27 cellular contexts compared by ENCODE assay signal in genomic region chr2:26189123-26189522, GRCh38. TPM values are rescaled to one million over a fixed set of nuclear protein-coding genes. Genes with fewer than 3 reads are reported as not detected.
DNase-seq lines count a peak whose midpoint lies in the region; ATAC-seq and TF ChIP-seq lines count a peak whose summit lies in the region.
"Had no signal": no experiment of that assay in that cellular context is flagged by ENCODE, and none has a peak within 500 bp of the region (broad histone marks: within the 10 kb centered on the region; RNA-seq: fewer than 3 reads in every experiment).

No MANE protein-coding gene starts in this region.

- no peak for DNase-seq in activated T-cell treated with anti-CD3 and anti-CD28 coated beads, Interleukin-2, amount 50 U/mL, for 24 hours
- no peak for DNase-seq in activated T-cell treated with anti-CD3 and anti-CD28 coated beads, Interleukin-2, amount 50 U/mL, for 1 hour
- DNase-seq in CD8-positive, alpha-beta T cell, result no peak
- no peak for DNase-seq in naive thymus-derived CD8-positive, alpha-beta T cell
- no peak for DNase-seq in substantia nigra (lab: John Stamatoyannopoulos, UW)
- no peak for DNase-seq in effector CD8-positive, alpha-beta T cell (lab: John Stamatoyannopoulos, UW)
- DNase-seq in CD1c-positive myeloid dendritic cell (ENCODE audit: extremely low spot score), result no peak
- DNase-seq: activated CD4-positive, alpha-beta T cell treated with anti-CD3 and anti-CD28 coated beads for 1 hour; activated CD8-positive, alpha-beta T cell treated with anti-CD3 and anti-CD28 coated beads for 36 hours; brain microvascular endothelial cell; KG1; kidney glomerular epithelial cell; lower lobe of right lung; MM.1S; mucosa of descending colon; NCI-H2029; NCI-H2227 treated with DMSO at 0.1 percent for 48 hours; NCI-H526 treated with DMSO at 0.1 percent for 48 hours; NK-92 treated with Interleukin-12 subunit alpha and Interleukin-12 subunit beta, amount 100 ng/mL, for 24 hours; ovary; stimulated activated naive CD4-positive, alpha-beta T cell treated with Interleukin-2 at 50 U/mL for 16 hours; T-helper 17 cell; testis had no signal

- no peak overlapping the region for H3K27ac ChIP-seq in CD8-positive, alpha-beta T cell (ENCODE audit: low read depth, low read length)
- no peak overlapping the region for H3K27ac ChIP-seq in substantia nigra (ENCODE audit: low read depth, low read length, poor library complexity, severe bottlenecking)
- H3K27ac ChIP-seq: brain microvascular endothelial cell, lower lobe of right lung, ovary, testis had no signal

- H3K27ac Mint-ChIP-seq in activated T-cell treated with anti-CD3 and anti-CD28 coated beads, Interleukin-2, amount 50 U/mL, for 24 hours, result peak overlapping the region; percentile 5
- peak overlapping the region; percentile 50 for H3K27ac Mint-ChIP-seq in CD8-positive, alpha-beta T cell
- peak overlapping the region in 3 of 5 experiments; percentile 47 to 86 (median 81) for H3K27ac Mint-ChIP-seq in brain
- peak overlapping the region in 7 of 10 donors; percentile 5 to 83 (median 60) for H3K27ac Mint-ChIP-seq in naive thymus-derived CD8-positive, alpha-beta T cell
- H3K27ac Mint-ChIP-seq: activated CD8-positive, alpha-beta T cell treated with anti-CD3 and anti-CD28 coated beads for 36 hours; T-helper 17 cell had no signal

- POLR2A ChIA-PET in CD8-positive, alpha-beta T cell (lab: Charles Lee), result interaction anchor here (0.7 kb wide), 1 partner anchor 156 kb away, joined by 3 read pairs; no protein-coding TSS in a partner anchor
- POLR2A ChIA-PET in naive thymus-derived CD8-positive, alpha-beta T cell (lab: Charles Lee), result no interaction called here

- no peaks in the 10 kb centered on the region for H3K9me3 Mint-ChIP-seq in activated T-cell treated with anti-CD3 and anti-CD28 coated beads, Interleukin-2, amount 50 U/mL, for 24 hours
- no peaks in the 10 kb centered on the region for H3K9me3 Mint-ChIP-seq in CD8-positive, alpha-beta T cell
- no peaks in the 10 kb centered on the region for H3K9me3 Mint-ChIP-seq in brain
- H3K9me3 Mint-ChIP-seq in naive thymus-derived CD8-positive, alpha-beta T cell, result no peaks in the 10 kb centered on the region
- H3K9me3 Mint-ChIP-seq: activated CD8-positive, alpha-beta T cell treated with anti-CD3 and anti-CD28 coated beads for 36 hours had no signal

- H3K27me3 Mint-ChIP-seq in activated T-cell treated with anti-CD3 and anti-CD28 coated beads, Interleukin-2, amount 50 U/mL, for 24 hours, result no peaks in the 10 kb centered on the region
- H3K27me3 Mint-ChIP-seq in CD8-positive, alpha-beta T cell (ENCODE audit: low read depth), result no peaks in the 10 kb centered on the region
- no peaks in the 10 kb centered on the region for H3K27me3 Mint-ChIP-seq in brain
- H3K27me3 Mint-ChIP-seq in naive thymus-derived CD8-positive, alpha-beta T cell, result peaks cover 0 to 2% (median 0%) of the 10 kb centered on the region in 5 donors
- H3K27me3 Mint-ChIP-seq: activated CD8-positive, alpha-beta T cell treated with anti-CD3 and anti-CD28 coated beads for 36 hours; T-helper 17 cell had no signal

- H3K9me3 ChIP-seq in CD8-positive, alpha-beta T cell (ENCODE audit: low read length), result no peaks in the 10 kb centered on the region
- H3K9me3 ChIP-seq: gastroesophageal sphincter, lower lobe of right lung, mucosa of descending colon, ovary, testis had no signal

- H3K36me3 Mint-ChIP-seq in activated T-cell treated with anti-CD3 and anti-CD28 coated beads, Interleukin-2, amount 50 U/mL, for 24 hours (ENCODE audit: low read depth), result peaks cover 51% of the 10 kb centered on the region
- H3K36me3 Mint-ChIP-seq in CD8-positive, alpha-beta T cell, result peaks cover 35% of the 10 kb centered on the region
- H3K36me3 Mint-ChIP-seq in brain, result peaks cover 50% of the 10 kb centered on the region
- peaks cover 0 to 38% (median 0%) of the 10 kb centered on the region in 3 donors for H3K36me3 Mint-ChIP-seq in naive thymus-derived CD8-positive, alpha-beta T cell

- H3K4me3 ChIP-seq in CD8-positive, alpha-beta T cell (ENCODE audit: low read depth, low read length), result no peak overlapping the region
- H3K4me3 ChIP-seq: gastroesophageal sphincter, lower lobe of right lung, mucosa of descending colon, ovary, smooth muscle cell, testis had no signal

- no peak overlapping the region for H3K4me3 Mint-ChIP-seq in activated T-cell treated with anti-CD3 and anti-CD28 coated beads, Interleukin-2, amount 50 U/mL, for 24 hours
- H3K4me3 Mint-ChIP-seq in CD8-positive, alpha-beta T cell, result no peak overlapping the region
- H3K4me3 Mint-ChIP-seq in brain, result no peak overlapping the region
- H3K4me3 Mint-ChIP-seq in naive thymus-derived CD8-positive, alpha-beta T cell, result peak overlapping the region in 1 of 10 donors; percentile 15
- H3K4me3 Mint-ChIP-seq: activated CD8-positive, alpha-beta T cell treated with anti-CD3 and anti-CD28 coated beads for 36 hours; T-helper 17 cell had no signal

- H3K4me1 Mint-ChIP-seq in activated T-cell treated with anti-CD3 and anti-CD28 coated beads, Interleukin-2, amount 50 U/mL, for 24 hours (ENCODE audit: low read depth), result peaks cover 24% of the 10 kb centered on the region
- peaks cover 19% of the 10 kb centered on the region for H3K4me1 Mint-ChIP-seq in CD8-positive, alpha-beta T cell (ENCODE audit: low read depth)
- no peaks in the 10 kb centered on the region for H3K4me1 Mint-ChIP-seq in brain
- H3K4me1 Mint-ChIP-seq in naive thymus-derived CD8-positive, alpha-beta T cell, result peaks cover 6 to 20% (median 11%) of the 10 kb centered on the region in 4 donors

- peaks cover 9% of the 10 kb centered on the region for H3K36me3 ChIP-seq in CD8-positive, alpha-beta T cell (ENCODE audit: insufficient read depth, low read length)
- H3K36me3 ChIP-seq: ovary had no signal

- TF ChIP-seq CTCF in CD8-positive, alpha-beta T cell (IDR thresholded peaks at IDR 0.05), result no peak
- no peak for TF ChIP-seq CTCF in brain (conservative IDR thresholded peaks at IDR 0.05)

- H3K4me1 ChIP-seq in CD8-positive, alpha-beta T cell (ENCODE audit: insufficient read depth, low read length), result peaks cover 9% of the 10 kb centered on the region
- H3K4me1 ChIP-seq: lower lobe of right lung, testis had no signal

- no peak for ATAC-seq in CD8-positive, alpha-beta T cell
- ATAC-seq in naive thymus-derived CD8-positive, alpha-beta T cell, result no peak
- ATAC-seq: activated CD8-positive, alpha-beta T cell treated with anti-CD3 and anti-CD28 coated beads for 36 hours; gastroesophageal sphincter; lower lobe of right lung; mucosa of descending colon; T-helper 17 cell had no signal

- intact Hi-C loops in CD8-positive, alpha-beta T cell (cut with DNase I, micrococcal nuclease), result loop anchor here (5.0 to 10.0 kb wide), 2 partner anchors 514 to 517 kb away; partner anchors contain the start of gene DTNB (in 2 of the 2)

- CTCF ChIA-PET in CD8-positive, alpha-beta T cell (lab: Charles Lee), result interaction anchor here (0.9 to 1.2 kb wide), 3 partner anchors 8 to 198 kb away, joined by 3 to 4 read pairs (median 4); no protein-coding TSS in a partner anchor

- no peaks in the 10 kb centered on the region for H3K27me3 ChIP-seq in CD8-positive, alpha-beta T cell (ENCODE audit: insufficient read depth, low read length)
- H3K27me3 ChIP-seq: brain microvascular endothelial cell, gastroesophageal sphincter, ovary, testis had no signal

RNA-seq across cellular contexts. Expression of gene GAREM2, which starts 16.2 kb away (rescaled TPM):
- total RNA-seq in CD8-positive, alpha-beta T cell, result 1 to 10 TPM; 2.5 to 4.8 TPM
- polyA plus RNA-seq in brain (ENCODE audit: insufficient read depth, low read depth, low replicate concordance), result 14.9 TPM
- total RNA-seq in naive thymus-derived CD8-positive, alpha-beta T cell, result 1 to 10 TPM; 4.3 to 5.9 TPM
- polyA plus RNA-seq in naive thymus-derived CD8-positive, alpha-beta T cell, result 1 to 10 TPM in 2 of 3 donors, under 1 TPM in 1; 0.74 to 2.6 (median 1.5) TPM
- total RNA-seq: H4 had no signal

RNA-seq across cellular contexts. Expression of gene HADHA, which starts 55.3 kb away (rescaled TPM):
- 10 to 100 TPM; 66.8 to 69.4 TPM for total RNA-seq in CD8-positive, alpha-beta T cell
- 146 TPM for polyA plus RNA-seq in brain (ENCODE audit: insufficient read depth, low read depth, low replicate concordance)
- total RNA-seq in naive thymus-derived CD8-positive, alpha-beta T cell, result 10 to 100 TPM; 98.9 to 99.7 TPM
- polyA plus RNA-seq in naive thymus-derived CD8-positive, alpha-beta T cell, result 100 to 1,000 TPM; 107 to 147 (median 118) TPM

RNA-seq across cellular contexts. Expression of gene HADHB, which starts 55.6 kb away (rescaled TPM):
- total RNA-seq in CD8-positive, alpha-beta T cell, result 10 to 100 TPM; 26.0 to 26.1 TPM
- 123 TPM for polyA plus RNA-seq in brain (ENCODE audit: insufficient read depth, low read depth, low replicate concordance)
- total RNA-seq in naive thymus-derived CD8-positive, alpha-beta T cell, result 10 to 100 TPM; 58.0 to 58.9 TPM
- polyA plus RNA-seq in naive thymus-derived CD8-positive, alpha-beta T cell, result 10 to 100 TPM; 80.2 to 93.9 (median 81.2) TPM

Comparison
In these comparisons a context has a peak if more than half of its experiments do, and no peak if none do; other contexts are left out.
1. H3K27ac Mint-ChIP-seq: peak in every context shown above with its lines; median percentile 81 in brain; 60 in naive thymus-derived CD8-positive, alpha-beta T cell; 50 in CD8-positive, alpha-beta T cell; 5 in activated T-cell treated with anti-CD3 and anti-CD28 coated beads, Interleukin-2, amount 50 U/mL, for 24 hours.